In genomic region chr11:35031869-35032268, GRCh38 we compare ENCODE assay signal across 17 cellular contexts.
A peak's percentile ranks its signal among the peaks of the same experiment; 100 is the strongest.
DNase-seq lines count a peak whose midpoint lies in the region; ATAC-seq, FAIRE-seq and TF ChIP-seq lines count a peak whose summit lies in the region.
"Had no signal": no experiment of that assay in that cellular context is flagged by ENCODE, and none has a peak within 500 bp of the region (broad histone marks: within the 10 kb centered on the region; RNA-seq: fewer than 3 reads in every experiment).

No MANE protein-coding gene starts in this region.

- peak; percentile 17 for DNase-seq in Calu3
- DNase-seq in LHCN-M2 (ENCODE audit: low read depth) = peak; percentile 37
- peak; percentile 50 for DNase-seq in adipocyte (ENCODE audit: low read depth)
- no peak for DNase-seq in keratinocyte (ENCODE audit: low read depth, low spot score)
- no peak for DNase-seq in NCI-H1417 treated with DMSO at 0.1 percent for 48 hours (lab: John Stamatoyannopoulos, UW)
- no peak for DNase-seq in psoas muscle
- DNase-seq in activated CD8-positive, alpha-beta T cell treated with anti-CD3 and anti-CD28 coated beads for 36 hours = no peak
- DNase-seq in activated CD8-positive, alpha-beta memory T cell treated with anti-CD3 and anti-CD28 coated beads, Interleukin-2, amount 50 U/mL, for 4 hours = no peak
- DNase-seq: activated CD4-positive, alpha-beta T cell treated with anti-CD3 and anti-CD28 coated beads, Interleukin-2, amount 50 U/mL, for 4 hours; activated naive CD4-positive, alpha-beta T cell treated with anti-CD3 and anti-CD28 coated beads, Interleukin-2, amount 50 U/mL, for 16 hours; CD8-positive, alpha-beta T cell; gastrocnemius medialis; NCI-H2081 treated with DMSO at 0.1 percent for 48 hours; right lobe of liver had no signal

- WGBS in psoas muscle, 3 donors = 60 to 83% (median 73%) methylated on average over 1 of the region's 1 CpG

- peak; percentile 48 for FAIRE-seq in keratinocyte (lab: Jason Lieb, UNC)
- FAIRE-seq: islet of Langerhans had no signal

- no peaks in the 10 kb centered on the region for H3K36me3 ChIP-seq in adipocyte (ENCODE audit: control insufficient read depth, insufficient read depth, low read length, severe bottlenecking)
- H3K36me3 ChIP-seq in keratinocyte (ENCODE audit: control insufficient read depth in 2 of 2, extremely low read depth in 1 of 2, insufficient read depth in 2 of 2, low read length in 2 of 2) = no peaks in the 10 kb centered on the region
- no peaks in the 10 kb centered on the region for H3K36me3 ChIP-seq in psoas muscle (ENCODE audit: insufficient read depth in 1 of 2, low read depth in 1 of 2)
- H3K36me3 ChIP-seq: gastrocnemius medialis, right lobe of liver had no signal

- peak overlapping the region; percentile 42 for H3K4me2 ChIP-seq in keratinocyte (ENCODE audit: control insufficient read depth, extremely low read depth, insufficient read depth, low read depth, low read length)
- H3K4me2 ChIP-seq: KMS-11 had no signal

- no peak overlapping the region for H2AFZ ChIP-seq in keratinocyte (ENCODE audit: control insufficient read depth, low read length)

- POLR2A ChIA-PET in activated CD8-positive, alpha-beta T cell treated with anti-CD3 and anti-CD28 coated beads for 36 hours (lab: Charles Lee) = interaction anchor here (1.1 to 1.8 kb wide), 2 partner anchors 109 to 114 kb away, joined by 3 to 5 read pairs; no protein-coding TSS in a partner anchor

- H3K4me3 Mint-ChIP-seq in Calu3 (ENCODE audit: low read depth, unreplicated experiment) = no peak overlapping the region
- H3K4me3 Mint-ChIP-seq in activated CD8-positive, alpha-beta T cell treated with anti-CD3 and anti-CD28 coated beads for 36 hours = no peak overlapping the region
- H3K4me3 Mint-ChIP-seq: CD8-positive, alpha-beta T cell; stimulated activated naive CD8-positive, alpha-beta T cell treated with anti-CD3 and anti-CD28 coated beads, Interleukin-15, Interleukin-2, amounts not matched to agents 100 ng/mL and 50 ng/mL, for 24 hours had no signal

- peaks cover 2% of the 10 kb centered on the region for H3K9me3 Mint-ChIP-seq in Calu3 (ENCODE audit: low read depth, unreplicated experiment)
- peaks cover 14% of the 10 kb centered on the region for H3K9me3 Mint-ChIP-seq in activated CD8-positive, alpha-beta T cell treated with anti-CD3 and anti-CD28 coated beads for 36 hours
- H3K9me3 Mint-ChIP-seq: CD8-positive, alpha-beta T cell had no signal

- H3K4me1 Mint-ChIP-seq in Calu3 (ENCODE audit: low read depth, unreplicated experiment) = peaks cover 56% of the 10 kb centered on the region
- H3K4me1 Mint-ChIP-seq in activated CD8-positive, alpha-beta T cell treated with anti-CD3 and anti-CD28 coated beads for 36 hours (ENCODE audit: low read depth) = peaks cover 44% of the 10 kb centered on the region

- no peaks in the 10 kb centered on the region for H4K20me1 ChIP-seq in keratinocyte (ENCODE audit: control insufficient read depth, extremely low read depth, insufficient read depth, low read length)

- no peaks in the 10 kb centered on the region for H3K79me2 ChIP-seq in keratinocyte (ENCODE audit: control insufficient read depth, insufficient read depth, low read length)

- no peak for TF ChIP-seq CTCF in Calu3 (IDR thresholded peaks at IDR 0.05; ENCODE audit: unreplicated experiment)
- TF ChIP-seq CTCF in keratinocyte (optimal IDR thresholded peaks at IDR 0.05 in 1 of 3, IDR thresholded peaks at IDR 0.05 in 1 of 3, conservative IDR thresholded peaks at IDR 0.05 in 1 of 3; ENCODE audit: extremely low read depth in 1 of 3, insufficient read depth in 2 of 3, low read length in 3 of 3) = no peak
- no peak for TF ChIP-seq CTCF in psoas muscle (IDR thresholded peaks at IDR 0.05)
- no peak for TF ChIP-seq CTCF in activated CD8-positive, alpha-beta T cell treated with anti-CD3 and anti-CD28 coated beads for 36 hours (IDR thresholded peaks at IDR 0.05)

- intact Hi-C loops in Calu3 (cut with micrococcal nuclease; ENCODE audit: unreplicated experiment) = no loop called here
- intact Hi-C loops in psoas muscle (cut with DNase I) = no loop called here
- intact Hi-C loops in activated CD8-positive, alpha-beta T cell treated with anti-CD3 and anti-CD28 coated beads for 36 hours (cut with micrococcal nuclease) = no loop called here

- no TSS peak for BruUV-seq in Calu3 (replicated peaks; lab: Mats Ljungman, UMichigan)

- H3K27me3 ChIP-seq in adipocyte (replicated peaks; ENCODE audit: control insufficient read depth, insufficient read depth, low read length) = no peaks in the 10 kb centered on the region
- no peaks in the 10 kb centered on the region for H3K27me3 ChIP-seq in keratinocyte (ENCODE audit: control insufficient read depth, extremely low read depth, insufficient read depth, low read length)
- H3K27me3 ChIP-seq in psoas muscle (ENCODE audit: insufficient read depth in 3 of 3, low read length in 2 of 3) = no peaks in the 10 kb centered on the region
- H3K27me3 ChIP-seq: gastrocnemius medialis, right lobe of liver had no signal

- H3K4me3 ChIP-seq in adipocyte (ENCODE audit: low read length) (no peak overlapping the region), keratinocyte (ENCODE audit: control insufficient read depth in 2 of 3, extremely low read depth in 1 of 3, insufficient read depth in 2 of 3, low read depth in 1 of 3, low read length in 3 of 3) (no peak overlapping the region), psoas muscle (no peak overlapping the region)
- H3K4me3 ChIP-seq: gastrocnemius medialis, right lobe of liver had no signal

- no peaks in the 10 kb centered on the region for H3K27me3 Mint-ChIP-seq in Calu3 (ENCODE audit: unreplicated experiment)
- no peaks in the 10 kb centered on the region for H3K27me3 Mint-ChIP-seq in activated CD8-positive, alpha-beta T cell treated with anti-CD3 and anti-CD28 coated beads for 36 hours

- H3K36me3 Mint-ChIP-seq in Calu3 (ENCODE audit: insufficient read depth, unreplicated experiment) = no peaks in the 10 kb centered on the region
- peaks cover 2% of the 10 kb centered on the region for H3K36me3 Mint-ChIP-seq in activated CD8-positive, alpha-beta T cell treated with anti-CD3 and anti-CD28 coated beads for 36 hours (ENCODE audit: low read depth)
- H3K36me3 Mint-ChIP-seq: CD8-positive, alpha-beta T cell had no signal

- H3K4me1 ChIP-seq in adipocyte (ENCODE audit: control insufficient read depth, insufficient read depth, low read length) (peaks cover 35% of the 10 kb centered on the region), keratinocyte (ENCODE audit: control insufficient read depth, extremely low read depth, insufficient read depth, low read length) (peaks cover 57% of the 10 kb centered on the region), psoas muscle (peaks cover 17% of the 10 kb centered on the region)
- H3K4me1 ChIP-seq: right lobe of liver had no signal

- H3K9me3 ChIP-seq in adipocyte (ENCODE audit: control insufficient read depth, low read length) (no peaks in the 10 kb centered on the region), keratinocyte (ENCODE audit: control insufficient read depth, low read depth, low read length) (no peaks in the 10 kb centered on the region), psoas muscle (no peaks in the 10 kb centered on the region)
- H3K9me3 ChIP-seq: gastrocnemius medialis, right lobe of liver had no signal

- H3K27ac ChIP-seq in keratinocyte (ENCODE audit: control insufficient read depth, insufficient read depth, low read length) (peak overlapping the region; percentile 95), psoas muscle (no peak overlapping the region)
- H3K27ac ChIP-seq: KMS-11, right lobe of liver had no signal

- H3K27ac Mint-ChIP-seq in Calu3 (ENCODE audit: unreplicated experiment) = peak overlapping the region; percentile 22
- H3K27ac Mint-ChIP-seq in activated CD8-positive, alpha-beta T cell treated with anti-CD3 and anti-CD28 coated beads for 36 hours = no peak overlapping the region
- H3K27ac Mint-ChIP-seq: CD8-positive, alpha-beta T cell had no signal

- CTCF ChIA-PET in Calu3 (lab: Charles Lee) = interaction anchor here (0.7 to 2.0 kb wide), 2 partner anchors 22 to 115 kb away, joined by 5 to 10 read pairs; partner anchors contain the start of genes APIP and PDHX
- CTCF ChIA-PET in activated CD8-positive, alpha-beta T cell treated with anti-CD3 and anti-CD28 coated beads for 36 hours (lab: Charles Lee) = interaction anchor here (0.9 to 1.6 kb wide), 5 partner anchors 9 to 105 kb away, joined by 3 to 4 read pairs (median 3); no protein-coding TSS in a partner anchor

- H3K9me1 ChIP-seq in keratinocyte (ENCODE audit: control insufficient read depth, extremely low read depth, insufficient read depth, low read length) = no peaks in the 10 kb centered on the region

- dilution Hi-C loops in keratinocyte (cut with MboI; ENCODE audit: extremely low pct_ligation_motif_present, low sequenced_read_pairs) = no loop called here

- no peak for ATAC-seq in psoas muscle
- ATAC-seq in activated CD8-positive, alpha-beta T cell treated with anti-CD3 and anti-CD28 coated beads for 36 hours = no peak
- ATAC-seq: CD8-positive, alpha-beta T cell; right lobe of liver had no signal

- H3K9ac ChIP-seq in adipocyte (ENCODE audit: low read length) = no peak overlapping the region
- H3K9ac ChIP-seq in keratinocyte (ENCODE audit: control insufficient read depth, extremely low read depth, insufficient read depth, low read length) = peak overlapping the region; percentile 7
- H3K9ac ChIP-seq: KMS-11 had no signal

Comparison
In these comparisons a context has a peak if more than half of its experiments do, and no peak if none do; other contexts are left out.
1. DNase-seq: peak in Calu3 (single experiment), LHCN-M2 (single experiment) and adipocyte (single experiment); none in keratinocyte (single experiment), NCI-H1417 treated with DMSO at 0.1 percent for 48 hours (single experiment), psoas muscle (0 of 2), activated CD8-positive, alpha-beta T cell treated with anti-CD3 and anti-CD28 coated beads for 36 hours (single experiment) and activated CD8-positive, alpha-beta memory T cell treated with anti-CD3 and anti-CD28 coated beads, Interleukin-2, amount 50 U/mL, for 4 hours (single experiment).